ENCODE assay signal across 17 cellular contexts in the genomic region with DNA sequence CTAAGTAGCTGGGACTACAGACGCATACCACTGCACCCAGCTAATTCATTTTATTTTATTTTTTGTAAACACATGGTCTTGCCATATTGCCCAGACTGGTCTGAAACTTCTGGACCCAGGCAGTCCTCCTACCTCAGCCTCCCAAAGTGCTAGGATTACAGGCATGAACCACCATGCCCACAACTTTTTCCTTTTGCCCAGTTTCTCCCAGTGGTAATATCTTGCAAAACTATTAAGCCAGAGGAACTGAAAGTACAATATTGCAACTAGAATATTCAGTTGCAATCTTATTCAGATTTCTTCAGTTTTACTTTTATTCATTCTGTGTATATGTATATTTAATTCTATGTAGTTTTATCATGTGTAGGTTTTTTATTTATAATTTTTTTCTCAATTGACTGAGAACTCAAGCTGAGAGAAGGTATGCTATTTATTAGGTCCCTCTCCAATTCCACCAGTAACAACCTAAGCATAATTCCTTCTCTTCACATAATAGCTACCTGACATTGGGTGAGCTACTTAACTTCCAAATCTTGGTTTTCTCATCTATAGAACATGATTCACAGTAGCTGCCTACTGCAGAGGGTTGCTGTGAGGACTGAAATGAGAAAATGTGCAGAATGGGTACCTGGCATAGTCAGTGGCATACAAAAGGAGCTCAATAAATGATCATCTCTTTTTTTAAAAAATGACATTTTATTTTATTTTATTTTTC.
"Had no signal": no experiment of that assay in that cellular context is flagged by ENCODE, and none has a peak within 500 bp of the region (broad histone marks: within the 10 kb centered on the region; RNA-seq: fewer than 3 reads in every experiment).

No MANE protein-coding gene starts in this region.

- H3K36me3 ChIP-seq: cardiac muscle cell, left ventricle myocardium inferior, WERI-Rb-1 had no signal

- DNase-seq: activated CD4-positive, alpha-beta memory T cell treated with anti-CD3 and anti-CD28 coated beads for 36 hours; activated CD8-positive, alpha-beta memory T cell treated with anti-CD3 and anti-CD28 coated beads, Interleukin-2, amount 10 ng/mL, durations not matched to agents 7 days and 5 days; activated gamma-delta T cell; activated T-cell treated with anti-CD3 and anti-CD28 coated beads, Interleukin-2, amount 50 U/mL, for 4 hours; dermis blood vessel endothelial cell; effector memory CD8-positive, alpha-beta T cell; immature natural killer cell; kidney glomerular epithelial cell; left ventricle myocardium inferior; occipital lobe; posterior cingulate gyrus; retina; stimulated activated CD4-positive, alpha-beta T cell treated with anti-CD3 and anti-CD28 coated beads, Interleukin-1b, Interleukin-23, amount 100 ng/mL, for 48 hours; SW 1271; T-helper 2 cell; WERI-Rb-1 had no signal

- H3K27ac ChIP-seq: cardiac muscle cell, WERI-Rb-1 had no signal

- H3K4me3 ChIP-seq: cardiac muscle cell, left ventricle myocardium inferior had no signal

- ATAC-seq: activated CD8-positive, alpha-beta memory T cell treated with anti-CD3 and anti-CD28 coated beads, Interleukin-2, amount 10 ng/mL, durations not matched to agents 7 days and 5 days; activated T-cell treated with anti-CD3 and anti-CD28 coated beads, Interleukin-2, amount 50 U/mL, for 4 hours; effector memory CD8-positive, alpha-beta T cell had no signal

- H3K9me3 ChIP-seq: left ventricle myocardium inferior had no signal

- H3K27me3 ChIP-seq: cardiac muscle cell had no signal
